9 cellular contexts compared by ENCODE assay signal in the genomic region with DNA sequence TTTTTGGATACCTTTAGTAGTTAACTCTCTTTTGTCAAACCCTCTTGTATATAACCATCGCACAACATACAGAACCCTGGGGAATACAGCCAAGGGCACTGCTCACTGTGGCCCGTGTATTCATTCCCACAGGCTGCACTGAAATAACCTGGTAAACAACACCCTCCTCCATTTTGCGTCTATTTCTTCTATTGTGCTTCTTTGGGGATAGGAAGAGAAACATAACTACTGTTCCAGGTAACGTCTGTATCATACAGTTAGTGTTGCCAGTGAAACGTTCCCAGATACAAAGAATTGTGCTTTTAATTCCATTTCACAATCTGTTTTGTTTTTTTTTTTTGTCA. TPM values are rescaled to one million over a fixed set of nuclear protein-coding genes. Genes with fewer than 3 reads are reported as not detected.
A peak's percentile ranks its signal among the peaks of the same experiment; 100 is the strongest.
DNase-seq lines count a peak whose midpoint lies in the region; ATAC-seq, FAIRE-seq and TF ChIP-seq lines count a peak whose summit lies in the region.
"Had no signal": no experiment of that assay in that cellular context is flagged by ENCODE, and none has a peak within 500 bp of the region (broad histone marks: within the 10 kb centered on the region; RNA-seq: fewer than 3 reads in every experiment).

No MANE protein-coding gene starts in this region.

- WGBS in esophagus, 2 donors = 32 to 44% methylated on average over 5 of the region's 5 CpGs

- no peak for TF ChIP-seq CTCF in Caco-2 (IDR thresholded peaks at IDR 0.05; ENCODE audit: insufficient read depth in 1 of 2, low read depth in 1 of 2, low read length in 1 of 2, severe bottlenecking in 1 of 2, unreplicated experiment in 1 of 2)

- ATAC-seq in T-helper 17 cell = no peak
- ATAC-seq in HG03045 (IDR thresholded peaks at IDR 0.05; ENCODE audit: unreplicated experiment) = no peak

- DNase-seq in Caco-2 = no peak
- no peak for DNase-seq in T-helper 17 cell
- no peak for DNase-seq in GM12891 (ENCODE audit: insufficient read length, low spot score)
- DNase-seq in cerebellar nuclear complex (lab: John Stamatoyannopoulos, UW) = no peak
- DNase-seq in MV-4-11 (lab: John Stamatoyannopoulos, UW) = no peak

- H3K36me3 Mint-ChIP-seq in Caco-2 (ENCODE audit: insufficient read depth, unreplicated experiment) (peaks cover 46% of the 10 kb centered on the region), T-helper 17 cell (ENCODE audit: low read depth) (peaks cover 10% of the 10 kb centered on the region)

- H3K27ac ChIP-seq in esophagus (ENCODE audit: low read depth in 2 of 2, low read length in 1 of 2) (peak overlapping the region; percentile 69 to 76), rectal smooth muscle tissue (ENCODE audit: low read depth, low read length) (peak overlapping the region; percentile 52)

- H3K27me3 Mint-ChIP-seq in Caco-2 (ENCODE audit: insufficient read depth, unreplicated experiment) (no peaks in the 10 kb centered on the region), T-helper 17 cell (no peaks in the 10 kb centered on the region)

- no peak for FAIRE-seq in GM12891 (lab: Jason Lieb, UNC)
- FAIRE-seq: GM19239 had no signal

- H3K36me3 ChIP-seq in Caco-2 (ENCODE audit: control insufficient read depth, insufficient read depth, low read length) (peaks cover 5% of the 10 kb centered on the region), esophagus (ENCODE audit: control insufficient read depth in 2 of 2, insufficient read depth in 2 of 2, low read length in 1 of 2) (peaks cover 15 to 19% of the 10 kb centered on the region in 2 donors), rectal smooth muscle tissue (ENCODE audit: control insufficient read depth, insufficient read depth, low read length) (peaks cover 17% of the 10 kb centered on the region)

- H3K9me3 ChIP-seq in Caco-2 (no peaks in the 10 kb centered on the region), T-helper 17 cell (ENCODE audit: control insufficient read depth, low read length, poor library complexity, severe bottlenecking) (no peaks in the 10 kb centered on the region), esophagus (ENCODE audit: control insufficient read depth in 2 of 2, insufficient read depth in 1 of 2, low read depth in 1 of 2, low read length in 1 of 2) (no peaks in the 10 kb centered on the region)

- H3K4me3 ChIP-seq in Caco-2 (ENCODE audit: low read depth, low read length) = no peak overlapping the region
- no peak overlapping the region for H3K4me3 ChIP-seq in esophagus (ENCODE audit: low read depth in 1 of 2, low read length in 2 of 2)
- H3K4me3 ChIP-seq in rectal smooth muscle tissue (ENCODE audit: low read length) = peak overlapping the region; percentile 5

- intact Hi-C loops in Caco-2 (cut with micrococcal nuclease; ENCODE audit: unreplicated experiment) = loop anchor here (5.0 kb wide), 1 partner anchor 41 kb away; the partner anchor contains the start of genes ANKRD13A and GIT2

- TF ChIP-seq POLR2A in GM12891 (IDR thresholded peaks at IDR 0.05; ENCODE audit: low read depth, low read length) = no peak

- H3K4me1 ChIP-seq in Caco-2 (peaks cover 47% of the 10 kb centered on the region), esophagus (ENCODE audit: control insufficient read depth in 2 of 2, insufficient read depth in 2 of 2, low read length in 1 of 2) (peaks cover 0 to 3% of the 10 kb centered on the region in 2 donors), rectal smooth muscle tissue (ENCODE audit: control insufficient read depth, insufficient read depth, low read length) (peaks cover 10% of the 10 kb centered on the region)

- H3K27ac Mint-ChIP-seq in Caco-2 (ENCODE audit: unreplicated experiment) (peak overlapping the region; percentile 100), T-helper 17 cell (peak overlapping the region; percentile 92)

- no peak overlapping the region for H3K9ac ChIP-seq in rectal smooth muscle tissue (ENCODE audit: low read length)

- H3K4me3 Mint-ChIP-seq in Caco-2 (ENCODE audit: unreplicated experiment) (peak overlapping the region; percentile 78), T-helper 17 cell (no peak overlapping the region)

- CTCF ChIA-PET in Caco-2 (lab: Charles Lee) = interaction anchor here (0.5 kb wide), 1 partner anchor 393 kb away, joined by 3 read pairs; no protein-coding TSS in a partner anchor

- BruUV-seq in Caco-2 (replicated peaks; lab: Mats Ljungman, UMichigan) = no TSS peak

- no peaks in the 10 kb centered on the region for H3K9me3 Mint-ChIP-seq in Caco-2 (ENCODE audit: unreplicated experiment)

- H3K27me3 ChIP-seq in Caco-2 (replicated peaks; ENCODE audit: control insufficient read depth, insufficient read depth, low read length) (no peaks in the 10 kb centered on the region), esophagus (ENCODE audit: control insufficient read depth in 1 of 2, insufficient read depth in 2 of 2, low read length in 2 of 2) (no peaks in the 10 kb centered on the region), rectal smooth muscle tissue (ENCODE audit: control insufficient read depth, insufficient read depth, low read length) (no peaks in the 10 kb centered on the region)

- POLR2A ChIA-PET in Caco-2 (lab: Charles Lee) = no interaction called here

- peaks cover 32% of the 10 kb centered on the region for H3K4me1 Mint-ChIP-seq in Caco-2 (ENCODE audit: low read depth, unreplicated experiment)
- peaks cover 25% of the 10 kb centered on the region for H3K4me1 Mint-ChIP-seq in T-helper 17 cell

TF ChIP-seq in GM12891, 5 proteins besides CTCF, POLR2A, EP300 and RAD21:
- TF ChIP-seq PAX5 (IDR thresholded peaks at IDR 0.05; ENCODE audit: insufficient read depth, low read length, severe bottlenecking) (no peak), SPI1 (IDR thresholded peaks at IDR 0.05; ENCODE audit: low read depth, low read length) (no peak), POU2F2 (IDR thresholded peaks at IDR 0.05; ENCODE audit: low read depth, low read length) (no peak), POLR2AphosphoS5 (IDR thresholded peaks at IDR 0.05; ENCODE audit: low read depth, low read length) (no peak), TAF1 (IDR thresholded peaks at IDR 0.05; ENCODE audit: low read depth, low read length) (no peak)
TF ChIP-seq in GM12891: peak in this region for 0.

RNA-seq across cellular contexts. Expression of gene C12orf76, which starts 9.6 kb away (rescaled TPM):
- total RNA-seq in Caco-2 (2022) = 10.8 and 11.9 TPM in 2 replicates
- 10 to 100 TPM; 12.7 to 20.2 TPM for total RNA-seq in T-helper 17 cell
- polyA plus RNA-seq in esophagus = 1 to 10 TPM; 4.1 to 4.9 TPM
- polyA plus RNA-seq in GM12891 (2012; ENCODE audit: low read depth, missing spikeins) = 17.1 TPM

RNA-seq across cellular contexts. Expression of gene ANKRD13A, which starts 39.5 kb away (rescaled TPM):
- total RNA-seq in Caco-2 (2022) (42.2 and 47.2 TPM in 2 replicates), T-helper 17 cell (10 to 100 TPM; 78.8 to 87.5 TPM)
- polyA plus RNA-seq in esophagus = 10 to 100 TPM; 20.0 to 25.4 TPM
- 37.8 TPM for polyA plus RNA-seq in GM12891 (2012; ENCODE audit: low read depth, missing spikeins)

RNA-seq across cellular contexts. Expression of gene GIT2, which starts 42.5 kb away (rescaled TPM):
- total RNA-seq in Caco-2 (2022) (29.3 and 30.0 TPM in 2 replicates), T-helper 17 cell (10 to 100 TPM; 84.9 to 95.9 TPM)
- 10 to 100 TPM in 1 of 2 donors, 1 to 10 TPM in 1; 7.4 to 10.6 TPM for polyA plus RNA-seq in esophagus
- polyA plus RNA-seq in GM12891 (2012; ENCODE audit: low read depth, missing spikeins) = 24.6 TPM
